Comparison of ENCODE assay signal across 14 cellular contexts in genomic region chr5:134365604-134366003, GRCh38. TPM values are rescaled to one million over a fixed set of nuclear protein-coding genes. Genes with fewer than 3 reads are reported as not detected.
DNase-seq lines count a peak whose midpoint lies in the region; ATAC-seq, FAIRE-seq and TF ChIP-seq lines count a peak whose summit lies in the region.
"Had no signal": no experiment of that assay in that cellular context is flagged by ENCODE, and none has a peak within 500 bp of the region (broad histone marks: within the 10 kb centered on the region; RNA-seq: fewer than 3 reads in every experiment).

No MANE protein-coding gene starts in this region.

- H3K4me3 ChIP-seq in A549 (no peak overlapping the region), DOHH2 (ENCODE audit: low read length) (0 out of 2 replicates have a peak overlapping the region, but pooled peaks have one; percentile 5), Panc1 (ENCODE audit: low read depth in 2 of 2, low read length in 2 of 2) (no peak overlapping the region), iPS-20b (ENCODE audit: low read length) (0 out of 2 replicates have a peak overlapping the region, but pooled peaks have one; percentile 95), foreskin fibroblast (ENCODE audit: low read depth in 1 of 2, low read length in 2 of 2) (no peak overlapping the region)

- in situ Hi-C loops in Panc1 (cut with HindIII; ENCODE audit: low pct_unique_long_range_greater_than_20kb, low sequenced_read_pairs) = no loop called here

- ATAC-seq in A549 = no peak
- ATAC-seq in Panc1 = no peak
- ATAC-seq in GM19324 (IDR thresholded peaks at IDR 0.05; ENCODE audit: low FRiP score, unreplicated experiment) = no peak
- no peak for ATAC-seq in HG03097 (IDR thresholded peaks at IDR 0.05; ENCODE audit: low FRiP score, unreplicated experiment)
- ATAC-seq: gastrocnemius medialis had no signal

- TF ChIP-seq RAD21 in A549 (conservative IDR thresholded peaks at IDR 0.05 in 1 of 2, IDR thresholded peaks at IDR 0.05 in 1 of 2) = no peak

- H3K27me3 ChIP-seq in DOHH2 (ENCODE audit: control insufficient read depth, low read length) (no peaks in the 10 kb centered on the region), Panc1 (ENCODE audit: control insufficient read depth, insufficient read depth, low read length) (no peaks in the 10 kb centered on the region), iPS-20b (ENCODE audit: insufficient read depth, low read length) (no peaks in the 10 kb centered on the region)
- H3K27me3 ChIP-seq: gastrocnemius medialis, uterus had no signal

- CTCF ChIA-PET in A549 (lab: Yijun Ruan, JAX) = interaction anchor here (1.4 kb wide), 1 partner anchor 212 kb away, joined by 6 read pairs; no protein-coding TSS in a partner anchor
- CTCF ChIA-PET in Panc1 (lab: Charles Lee) = interaction anchor here (0.6 kb wide), 1 partner anchor 62 kb away, joined by 4 read pairs; no protein-coding TSS in a partner anchor

- no peaks in the 10 kb centered on the region for H3K9me2 ChIP-seq in DOHH2 (replicated peaks; ENCODE audit: control insufficient read depth, low read length)

- no peak for TF ChIP-seq CTCF in A549 (IDR thresholded peaks at IDR 0.05)
- no peak for TF ChIP-seq CTCF in DOHH2 (IDR thresholded peaks at IDR 0.05; ENCODE audit: low read depth, low read length, poor library complexity, severe bottlenecking)
- no peak for TF ChIP-seq CTCF in Panc1 (IDR thresholded peaks at IDR 0.05)
- no peak for TF ChIP-seq CTCF in foreskin fibroblast (IDR thresholded peaks at IDR 0.05; ENCODE audit: low read depth, low read length)

- H3K9me3 ChIP-seq in A549 = no peaks in the 10 kb centered on the region
- no peaks in the 10 kb centered on the region for H3K9me3 ChIP-seq in DOHH2 (ENCODE audit: control insufficient read depth, insufficient read depth, low read length)
- H3K9me3 ChIP-seq in Panc1 (ENCODE audit: control insufficient read depth, insufficient read depth, low read depth, low read length) = peaks cover 5% of the 10 kb centered on the region; the same call in 1 of the 2 replicates
- no peaks in the 10 kb centered on the region for H3K9me3 ChIP-seq in iPS-20b (ENCODE audit: insufficient read depth, low read depth, low read length)
- H3K9me3 ChIP-seq: gastrocnemius medialis, uterus had no signal

- H3K4me2 ChIP-seq in A549 (peak overlapping the region; percentile 88), DOHH2 (ENCODE audit: low read length) (peak overlapping the region; percentile 74)

- no peak for TF ChIP-seq EP300 in A549 (IDR thresholded peaks at IDR 0.05)

- no peaks in the 10 kb centered on the region for H4K20me1 ChIP-seq in DOHH2 (ENCODE audit: control insufficient read depth, insufficient read depth, low read depth, low read length)

- H3K79me2 ChIP-seq in DOHH2 (ENCODE audit: control insufficient read depth, low read length) = peaks cover 37% of the 10 kb centered on the region

- intact Hi-C loops in Panc1 (cut with micrococcal nuclease; ENCODE audit: unreplicated experiment) = no loop called here

- no peak overlapping the region for H3K9ac ChIP-seq in iPS-20b (ENCODE audit: low read depth, low read length)

- H3K36me3 ChIP-seq in DOHH2 (ENCODE audit: control insufficient read depth, low read length) (peaks cover 9% of the 10 kb centered on the region), Panc1 (ENCODE audit: control insufficient read depth, insufficient read depth, low read length) (no peaks in the 10 kb centered on the region; the same call in 1 of the 2 replicates), iPS-20b (ENCODE audit: insufficient read depth, low read depth, low read length) (no peaks in the 10 kb centered on the region)
- H3K36me3 ChIP-seq: gastrocnemius medialis, uterus had no signal

- BruUV-seq in Panc1 (replicated peaks; lab: Mats Ljungman, UMichigan) = TSS peak; percentile 35

- H3K4me1 ChIP-seq in A549 = peaks cover 20% of the 10 kb centered on the region
- peaks cover 30% of the 10 kb centered on the region for H3K4me1 ChIP-seq in DOHH2 (ENCODE audit: control insufficient read depth, low read length)
- peaks cover 12% of the 10 kb centered on the region for H3K4me1 ChIP-seq in Panc1 (ENCODE audit: control insufficient read depth, insufficient read depth, low read length)
- H3K4me1 ChIP-seq in iPS-20b (ENCODE audit: insufficient read depth, low read length) = no peaks in the 10 kb centered on the region

- 98% methylated on average over 1 of the region's 1 CpG for WGBS in A549 (ENCODE audit: missing lambda C conversion rate)

- H3F3A ChIP-seq in DOHH2 (ENCODE audit: control insufficient read depth, insufficient read depth) = peaks cover 6% of the 10 kb centered on the region

- DNase-seq in A549 (ENCODE audit: low read depth in 1 of 2, low spot score in 1 of 2) = no peak
- no peak for DNase-seq in Panc1 (ENCODE audit: low read depth, low spot score)
- DNase-seq in urothelium cell line (ENCODE audit: low spot score) = no peak
- DNase-seq in foreskin fibroblast = no peak
- DNase-seq: amygdala; gastrocnemius medialis; NCI-H1694; SIG-M5; stimulated activated naive CD4-positive, alpha-beta T cell; uterus had no signal

- no peak for TF ChIP-seq POLR2A in A549 (IDR thresholded peaks at IDR 0.05; ENCODE audit: low read length)

- no peak for FAIRE-seq in A549 (lab: Jason Lieb, UNC)
- no peak for FAIRE-seq in urothelium cell line (lab: Jason Lieb, UNC)

- POLR2A ChIA-PET in A549 (lab: Yijun Ruan, JAX) = no interaction called here
- POLR2A ChIA-PET in Panc1 (lab: Charles Lee) = no interaction called here

- no peak overlapping the region for H3K27ac ChIP-seq in A549
- no peak overlapping the region for H3K27ac ChIP-seq in DOHH2 (ENCODE audit: low read depth, low read length)
- H3K27ac ChIP-seq in Panc1 (ENCODE audit: low read length) = no peak overlapping the region
- H3K27ac ChIP-seq in iPS-20b (ENCODE audit: low read length) = no peak overlapping the region
- H3K27ac ChIP-seq: gastrocnemius medialis, uterus had no signal

TF ChIP-seq in A549, 52 proteins besides CTCF, POLR2A, EP300 and RAD21 (continues in another document):
- TF ChIP-seq HES2 (IDR thresholded peaks at IDR 0.05) (no peak), ZSCAN20 (CRISPR knock-in tag; IDR thresholded peaks at IDR 0.05) (no peak), HOXB5 (CRISPR knock-in tag; IDR thresholded peaks at IDR 0.05) (no peak), MAFK (IDR thresholded peaks at IDR 0.05; ENCODE audit: partially characterized antibody) (no peak), USF2 (IDR thresholded peaks at IDR 0.05) (no peak), ESRRA (IDR thresholded peaks at IDR 0.05; ENCODE audit: borderline replicate concordance, low read length) (no peak), CHD4 (IDR thresholded peaks at IDR 0.05; ENCODE audit: borderline replicate concordance) (no peak), HOXB13 (CRISPR knock-in tag; IDR thresholded peaks at IDR 0.05; ENCODE audit: low read depth) (no peak), ATOH8 (CRISPR knock-in tag; IDR thresholded peaks at IDR 0.05; ENCODE audit: low read depth) (no peak)

RNA-seq across cellular contexts. Expression of gene CDKL3, which starts 1.4 kb away (rescaled TPM):
- 3.6 and 4.5 TPM in 2 replicates for polyA plus RNA-seq in A549 (2011; rRNA removed)
- polyA plus RNA-seq in A549 (2012; cell fraction: cytosol; rRNA removed) = 0.27 and 0.45 TPM in 2 replicates
- 0.22 TPM in 1 of 2 replicates, not detected in the other for polyA plus RNA-seq in A549 (2012; cell fraction: nucleus; rRNA removed)
- polyA plus RNA-seq in A549 (2017; fragmentation: RNase III; extraction: RNeasy Plus Mini Kit Qiagen cat#74134 plus additional on column Dnase treatment) = 0.90 to 1.5 TPM (median 1.1 TPM) in 3 replicates
- not detected in 2 replicates for polyA minus RNA-seq in A549 (2011; rRNA and poly(A)+ RNA removed)
- 2.5 TPM for total RNA-seq in Panc1 (2021; ENCODE audit: unreplicated experiment)
- 2.1 TPM for polyA plus RNA-seq in Panc1 (2012; ENCODE audit: insufficient read length)

RNA-seq across cellular contexts. Expression of gene UBE2B, which starts 5.8 kb away (rescaled TPM):
- polyA plus RNA-seq in A549 (2011; rRNA removed) = 60.1 and 104 TPM in 2 replicates
- polyA plus RNA-seq in A549 (2012; cell fraction: cytosol; rRNA removed) = 18.8 and 19.3 TPM in 2 replicates
- 7.2 and 12.3 TPM in 2 replicates for polyA plus RNA-seq in A549 (2012; cell fraction: nucleus; rRNA removed)
- 61.1 to 61.5 TPM (median 61.3 TPM) in 3 replicates for polyA plus RNA-seq in A549 (2017; fragmentation: RNase III; extraction: RNeasy Plus Mini Kit Qiagen cat#74134 plus additional on column Dnase treatment)
- polyA minus RNA-seq in A549 (2011; rRNA and poly(A)+ RNA removed) = 11.1 and 15.8 TPM in 2 replicates
- total RNA-seq in Panc1 (2021; ENCODE audit: unreplicated experiment) = 97.8 TPM
- polyA plus RNA-seq in Panc1 (2012; ENCODE audit: insufficient read length) = 84.2 TPM

RNA-seq across cellular contexts. Expression of gene CDKN2AIPNL, which starts 46.1 kb away (rescaled TPM):
- 42.4 and 49.9 TPM in 2 replicates for polyA plus RNA-seq in A549 (2011; rRNA removed)
- polyA plus RNA-seq in A549 (2012; cell fraction: cytosol; rRNA removed) = 29.8 and 37.9 TPM in 2 replicates
- 9.4 and 13.6 TPM in 2 replicates for polyA plus RNA-seq in A549 (2012; cell fraction: nucleus; rRNA removed)
- polyA plus RNA-seq in A549 (2017; fragmentation: RNase III; extraction: RNeasy Plus Mini Kit Qiagen cat#74134 plus additional on column Dnase treatment) = 44.7 to 48.0 TPM (median 44.9 TPM) in 3 replicates
- polyA minus RNA-seq in A549 (2011; rRNA and poly(A)+ RNA removed) = 8.5 and 9.5 TPM in 2 replicates
- 43.6 TPM for total RNA-seq in Panc1 (2021; ENCODE audit: unreplicated experiment)
- polyA plus RNA-seq in Panc1 (2012; ENCODE audit: insufficient read length) = 36.1 TPM

Comparison
In these comparisons a context has a peak if more than half of its experiments do, and no peak if none do; other contexts are left out.
1. H3K4me3 ChIP-seq: peak in DOHH2 (single experiment) and iPS-20b (single experiment); none in A549 (single experiment), Panc1 (0 of 2) and foreskin fibroblast (0 of 2).